19 cellular contexts compared by ENCODE assay signal in genomic region chr17:16345565-16345964, GRCh38. TPM values are rescaled to one million over a fixed set of nuclear protein-coding genes. Genes with fewer than 3 reads are reported as not detected.
DNase-seq lines count a peak whose midpoint lies in the region; ATAC-seq, FAIRE-seq and TF ChIP-seq lines count a peak whose summit lies in the region.
"Had no signal": no experiment of that assay in that cellular context is flagged by ENCODE, and none has a peak within 500 bp of the region (broad histone marks: within the 10 kb centered on the region; RNA-seq: fewer than 3 reads in every experiment).

No MANE protein-coding gene starts in this region.

- no peak overlapping the region for H3K4me3 Mint-ChIP-seq in stimulated activated naive CD8-positive, alpha-beta T cell treated with anti-CD3 and anti-CD28 coated beads, Interleukin-15, amount 100 ng/mL, for 72 hours
- H3K4me3 Mint-ChIP-seq: B cell; CD8-positive, alpha-beta T cell; H9 had no signal

- H3K4me3 ChIP-seq in right cardiac atrium (ENCODE audit: low read length) = no peak overlapping the region
- H3K4me3 ChIP-seq in A549 = no peak overlapping the region
- no peak overlapping the region for H3K4me3 ChIP-seq in K562
- H3K4me3 ChIP-seq: BLaER1 treated with 17β-estradiol and CSF1 and Interleukin-3, amounts not matched to agents 10 nM and 100 nM; GM12878 had no signal

- no peak overlapping the region for H2AFZ ChIP-seq in K562 (ENCODE audit: low read depth, low read length)

- TF ChIP-seq POLR2A in A549 (IDR thresholded peaks at IDR 0.05; ENCODE audit: low read length) (no peak), K562 (conservative IDR thresholded peaks at IDR 0.05) (no peak)

- CTCF ChIA-PET in A549 (lab: Yijun Ruan, JAX) (interaction anchor here (1.0 to 10.4 kb wide), 6 partner anchors 6 to 60 kb away, joined by 3 to 85 read pairs (median 6); partner anchors contain the start of gene CENPV), K562 (lab: Yijun Ruan, JAX; ENCODE audit: low intra/inter-chr PET ratio) (no interaction called here)

- intact Hi-C loops in Right ventricle myocardium superior (cut with DNase I) = no loop called here
- intact Hi-C loops in right cardiac atrium (cut with DNase I) = no loop called here
- intact Hi-C loops in K562 (cut with micrococcal nuclease) = no loop called here
- intact Hi-C loops in posterior vena cava (cut with DNase I) = loop anchor here in 1 of 2 donors (10.0 kb wide), 1 partner anchor 61 kb away; no protein-coding TSS in a partner anchor

- in situ Hi-C loops in K562 (cut with MboI) = no loop called here

- H3K27me3 Mint-ChIP-seq in stimulated activated naive CD8-positive, alpha-beta T cell treated with anti-CD3 and anti-CD28 coated beads, Interleukin-15, amount 100 ng/mL, for 72 hours = no peaks in the 10 kb centered on the region
- H3K27me3 Mint-ChIP-seq: B cell had no signal

- no peak for TF ChIP-seq CTCF in A549 (IDR thresholded peaks at IDR 0.05)
- no peak for TF ChIP-seq CTCF in K562 (IDR thresholded peaks at IDR 0.05 in 2 of 3, conservative IDR thresholded peaks at IDR 0.05 in 1 of 3; ENCODE audit: insufficient read depth in 2 of 3, low read depth in 1 of 3, low read length in 3 of 3)

- FAIRE-seq in A549 (lab: Jason Lieb, UNC) (no peak), K562 (lab: Jason Lieb, UNC) (no peak)
- FAIRE-seq: GM12878 had no signal

- H4K20me1 ChIP-seq in K562 (replicated peaks; ENCODE audit: control insufficient read depth, insufficient read depth, low read length) = no peaks in the 10 kb centered on the region

- TF ChIP-seq RAD21 in A549 (conservative IDR thresholded peaks at IDR 0.05 in 1 of 2, IDR thresholded peaks at IDR 0.05 in 1 of 2) = no peak
- no peak for TF ChIP-seq RAD21 in K562 (CRISPR knock-in tag; conservative IDR thresholded peaks at IDR 0.05 in 1 of 2, IDR thresholded peaks at IDR 0.05 in 1 of 2)

- no peaks in the 10 kb centered on the region for H3K9me3 Mint-ChIP-seq in stimulated activated naive CD8-positive, alpha-beta T cell treated with anti-CD3 and anti-CD28 coated beads, Interleukin-15, amount 100 ng/mL, for 72 hours
- H3K9me3 Mint-ChIP-seq: CD8-positive, alpha-beta T cell; H9 had no signal

- DNase-seq in Right ventricle myocardium superior = no peak
- DNase-seq in right cardiac atrium = no peak
- DNase-seq in A549 (ENCODE audit: low read depth in 1 of 2, low spot score in 1 of 2) = no peak
- DNase-seq in K562 (ENCODE audit: extremely low read depth in 1 of 4, low spot score in 3 of 4) = no peak
- peak; percentile 2 for DNase-seq in posterior vena cava (ENCODE audit: low spot score)
- no peak for DNase-seq in stimulated activated CD4-positive, alpha-beta T cell treated with anti-CD3 and anti-CD28 coated beads, Interleukin-4, amount 100 ng/mL, for 24 hours
- no peak for DNase-seq in COR-L47 (lab: John Stamatoyannopoulos, UW)
- DNase-seq in stimulated activated naive CD8-positive, alpha-beta T cell treated with anti-CD3 and anti-CD28 coated beads, Interleukin-15, amount 100 ng/mL, for 72 hours = no peak
- DNase-seq: 8988T; CD8-positive, alpha-beta T cell; DMS 273 treated with DMSO at 0.1 percent for 48 hours; DMS53; DND-41; EL; GOT3; H9 had no signal

- H3K36me3 ChIP-seq in K562 (ENCODE audit: control insufficient read depth, insufficient read depth, low read length) = peaks cover 57% of the 10 kb centered on the region

- BruUV-seq in K562 (replicated peaks; lab: Mats Ljungman, UMichigan) = no TSS peak

- H3K9me3 ChIP-seq in right cardiac atrium (ENCODE audit: control insufficient read depth, low read length) = no peaks in the 10 kb centered on the region
- H3K9me3 ChIP-seq in A549 = no peaks in the 10 kb centered on the region
- H3K9me3 ChIP-seq in K562 (replicated peaks; ENCODE audit: control insufficient read depth, insufficient read depth, low read depth, low read length) = no peaks in the 10 kb centered on the region
- H3K9me3 ChIP-seq: BLaER1 treated with 17β-estradiol and CSF1 and Interleukin-3, amounts not matched to agents 10 nM and 100 nM had no signal

- H3K4me1 Mint-ChIP-seq in stimulated activated naive CD8-positive, alpha-beta T cell treated with anti-CD3 and anti-CD28 coated beads, Interleukin-15, amount 100 ng/mL, for 72 hours = peaks cover 14% of the 10 kb centered on the region
- H3K4me1 Mint-ChIP-seq: B cell, H9 had no signal

- 75% methylated on average over 5 of the region's 5 CpGs for WGBS in right cardiac atrium
- WGBS in A549 (ENCODE audit: missing lambda C conversion rate) = 85% methylated on average over 5 of the region's 5 CpGs
- WGBS in K562 (ENCODE audit: insufficient coverage, low coverage, missing lambda C conversion rate) = 72% methylated on average over 4 of the region's 5 CpGs

- H3K27ac ChIP-seq in right cardiac atrium (ENCODE audit: low read length) (no peak overlapping the region), A549 (no peak overlapping the region), K562 (ENCODE audit: extremely low read depth, low read depth, low read length) (no peak overlapping the region)
- H3K27ac ChIP-seq: BLaER1 treated with 17β-estradiol and CSF1 and Interleukin-3, amounts not matched to agents 10 nM and 100 nM had no signal

- POLR2A ChIA-PET in A549 (lab: Yijun Ruan, JAX) = no interaction called here
- POLR2A ChIA-PET in K562 (lab: Yijun Ruan, JAX) = interaction anchor here (0.6 to 1.5 kb wide), 2 partner anchors 35 to 93 kb away, joined by 3 to 4 read pairs; partner anchors contain the start of gene UBB

- ATAC-seq in Right ventricle myocardium superior (ENCODE audit: poor library complexity) (peak; percentile 45), right cardiac atrium (no peak), A549 (no peak), K562 (no peak; the same call in 1 of the 3 replicates)
- no peak for ATAC-seq in stimulated activated naive CD8-positive, alpha-beta T cell treated with anti-CD3 and anti-CD28 coated beads, Interleukin-15, amount 100 ng/mL, for 72 hours
- ATAC-seq: CD8-positive, alpha-beta T cell; GM12878 had no signal

- no peak overlapping the region for H3K9ac ChIP-seq in K562 (ENCODE audit: insufficient read depth in 1 of 2, low read depth in 2 of 2, low read length in 2 of 2)
- H3K9ac ChIP-seq: BLaER1 treated with 17β-estradiol and CSF1 and Interleukin-3, amounts not matched to agents 10 nM and 100 nM had no signal

- H3K4me1 ChIP-seq in right cardiac atrium (ENCODE audit: control insufficient read depth, insufficient read depth, low read length) = no peaks in the 10 kb centered on the region
- H3K4me1 ChIP-seq in A549 = peaks cover 9% of the 10 kb centered on the region; the same call in 2 of the 3 replicates
- no peaks in the 10 kb centered on the region; a peak in 1 of 5 replicates for H3K4me1 ChIP-seq in K562 (replicated peaks in 1 of 2; ENCODE audit: control insufficient read depth in 2 of 2, insufficient read depth in 2 of 2, low read length in 2 of 2)
- H3K4me1 ChIP-seq: BLaER1 treated with 17β-estradiol and CSF1 and Interleukin-3, amounts not matched to agents 10 nM and 100 nM had no signal

- no peak overlapping the region for H3K4me2 ChIP-seq in A549
- no peak overlapping the region for H3K4me2 ChIP-seq in K562 (ENCODE audit: insufficient read depth, low read length)
- H3K4me2 ChIP-seq: BLaER1 treated with 17β-estradiol and CSF1 and Interleukin-3, amounts not matched to agents 10 nM and 100 nM had no signal

- H3K79me2 ChIP-seq in K562 (ENCODE audit: control insufficient read depth, insufficient read depth, low read length) = peaks cover 6% of the 10 kb centered on the region

- H3K27ac Mint-ChIP-seq in stimulated activated naive CD8-positive, alpha-beta T cell treated with anti-CD3 and anti-CD28 coated beads, Interleukin-15, amount 100 ng/mL, for 72 hours = peak overlapping the region in 1 of 2 donors; percentile 34
- H3K27ac Mint-ChIP-seq: B cell; CD8-positive, alpha-beta T cell; H9 had no signal

- TF ChIP-seq EP300 in A549 (IDR thresholded peaks at IDR 0.05) (no peak), K562 (IDR thresholded peaks at IDR 0.05; ENCODE audit: low read length) (no peak)

- H3K27me3 ChIP-seq in right cardiac atrium (ENCODE audit: control insufficient read depth, insufficient read depth) = no peaks in the 10 kb centered on the region
- H3K27me3 ChIP-seq in K562 (ENCODE audit: control insufficient read depth in 2 of 2, insufficient read depth in 2 of 2, low read length in 2 of 2) = no peaks in the 10 kb centered on the region

- H3K9me1 ChIP-seq in K562 (ENCODE audit: control insufficient read depth, insufficient read depth, low read length) = peaks cover 4% of the 10 kb centered on the region

RNA-seq across cellular contexts. Expression of gene CENPV, which starts 7.7 kb away (rescaled TPM):
- total RNA-seq in Right ventricle myocardium superior (11.9 TPM), right cardiac atrium (10 to 100 TPM; 16.4 to 19.2 (median 18.8) TPM), K562 (2014; rRNA removed) (90.9 and 131 TPM in 2 replicates), K562 (2014; rRNA removed; fragmentation: Illumina TruSeq; extraction: Trizol) (89.6 and 95.5 TPM in 2 replicates), K562 (2015; rRNA removed; fragmentation: Illumina TruSeq; extraction: Trizol) (67.4 and 75.0 TPM in 2 replicates), K562 (2021) (86.1 and 89.1 TPM in 2 replicates), posterior vena cava (10 to 100 TPM; 15.8 to 25.9 TPM)
- polyA plus RNA-seq in right cardiac atrium (14.5 TPM), A549 (2011; rRNA removed) (191 and 202 TPM in 2 replicates), A549 (2017; fragmentation: RNase III; extraction: RNeasy Plus Mini Kit Qiagen cat#74134 plus additional on column Dnase treatment) (106 to 114 TPM (median 112 TPM) in 3 replicates), K562 (2011; rRNA removed) (112 and 128 TPM in 2 replicates), K562 (2014; fragmentation: Illumina TruSeq; extraction: Trizol) (89.3 and 96.6 TPM in 2 replicates), K562 (2014; fragmentation: Nextera tagmentation; extraction: Ambion mirVana) (10 to 100 TPM; 17.8 to 25.8 TPM), K562 (2014; rRNA removed) (91.8 and 100 TPM in 2 replicates)
- polyA plus RNA-seq in A549 (2012; cell fraction: cytosol; rRNA removed) = 205 and 246 TPM in 2 replicates
- 138 and 220 TPM in 2 replicates for polyA plus RNA-seq in A549 (2012; cell fraction: nucleus; rRNA removed)
- polyA minus RNA-seq in A549 (2011; rRNA and poly(A)+ RNA removed) = 82.3 and 91.1 TPM in 2 replicates
- total RNA-seq in K562 (2011; cell fraction: chromatin; rRNA removed; ENCODE audit: low replicate concordance) = 56.5 and 86.7 TPM in 2 replicates
- total RNA-seq in K562 (2011; cell fraction: nucleolus; rRNA removed) = 65.5 and 66.5 TPM in 2 replicates
- 76.8 and 103 TPM in 2 replicates for total RNA-seq in K562 (2011; cell fraction: nucleoplasm; rRNA removed)
- polyA plus RNA-seq in K562 (2011; cell fraction: cytosol; rRNA removed) = 115 and 125 TPM in 2 replicates
- polyA plus RNA-seq in K562 (2011; cell fraction: nucleus; rRNA removed) = 114 and 127 TPM in 2 replicates
- 64.4 and 69.3 TPM in 2 replicates for polyA plus RNA-seq in K562 (2012)
- polyA minus RNA-seq in K562 (2011; rRNA and poly(A)+ RNA removed) = 53.0 and 61.8 TPM in 2 replicates
- 24.5 and 25.6 TPM in 2 replicates for polyA minus RNA-seq in K562 (2011; cell fraction: cytosol; rRNA and poly(A)+ RNA removed)
- 17.9 and 22.4 TPM in 2 replicates for polyA minus RNA-seq in K562 (2011; cell fraction: nucleus; rRNA and poly(A)+ RNA removed)

RNA-seq across cellular contexts. Expression of gene UBB, which starts 35.3 kb away (rescaled TPM):
- total RNA-seq in Right ventricle myocardium superior (1,408 TPM), right cardiac atrium (1,000 to 10,000 TPM; 1,353 to 1,780 (median 1,568) TPM), K562 (2014; rRNA removed) (2,054 and 2,801 TPM in 2 replicates), K562 (2014; rRNA removed; fragmentation: Illumina TruSeq; extraction: Trizol) (1,199 and 1,477 TPM in 2 replicates), K562 (2015; rRNA removed; fragmentation: Illumina TruSeq; extraction: Trizol) (1,630 and 1,692 TPM in 2 replicates), K562 (2021) (1,581 and 1,675 TPM in 2 replicates), posterior vena cava (100 to 1,000 TPM; 581 to 633 TPM)
- polyA plus RNA-seq in right cardiac atrium (1,446 TPM), A549 (2011; rRNA removed) (2,851 and 4,311 TPM in 2 replicates), A549 (2017; fragmentation: RNase III; extraction: RNeasy Plus Mini Kit Qiagen cat#74134 plus additional on column Dnase treatment) (2,383 to 2,467 TPM (median 2,404 TPM) in 3 replicates), K562 (2011; rRNA removed) (1,069 and 1,272 TPM in 2 replicates), K562 (2014; fragmentation: Illumina TruSeq; extraction: Trizol) (1,681 and 1,922 TPM in 2 replicates), K562 (2014; fragmentation: Nextera tagmentation; extraction: Ambion mirVana) (1,000 to 10,000 TPM; 3,942 to 4,143 TPM), K562 (2014; rRNA removed) (1,696 and 2,000 TPM in 2 replicates)
- 3,984 and 4,472 TPM in 2 replicates for polyA plus RNA-seq in A549 (2012; cell fraction: cytosol; rRNA removed)
- 2,091 and 2,511 TPM in 2 replicates for polyA plus RNA-seq in A549 (2012; cell fraction: nucleus; rRNA removed)
- 2,750 and 3,886 TPM in 2 replicates for polyA minus RNA-seq in A549 (2011; rRNA and poly(A)+ RNA removed)
- 132 and 247 TPM in 2 replicates for total RNA-seq in K562 (2011; cell fraction: chromatin; rRNA removed; ENCODE audit: low replicate concordance)
- 377 and 399 TPM in 2 replicates for total RNA-seq in K562 (2011; cell fraction: nucleolus; rRNA removed)
- total RNA-seq in K562 (2011; cell fraction: nucleoplasm; rRNA removed) = 354 and 382 TPM in 2 replicates
- polyA plus RNA-seq in K562 (2011; cell fraction: cytosol; rRNA removed) = 1,564 and 2,005 TPM in 2 replicates
- 726 and 879 TPM in 2 replicates for polyA plus RNA-seq in K562 (2011; cell fraction: nucleus; rRNA removed)
- polyA plus RNA-seq in K562 (2012) = 2,693 and 3,124 TPM in 2 replicates
- 966 and 1,497 TPM in 2 replicates for polyA minus RNA-seq in K562 (2011; rRNA and poly(A)+ RNA removed)
- 625 and 785 TPM in 2 replicates for polyA minus RNA-seq in K562 (2011; cell fraction: cytosol; rRNA and poly(A)+ RNA removed)
- 116 and 251 TPM in 2 replicates for polyA minus RNA-seq in K562 (2011; cell fraction: nucleus; rRNA and poly(A)+ RNA removed)
